8 cellular contexts compared by ENCODE assay signal in genomic region chr1:84690397-84691138, GRCh38. TPM values are rescaled to one million over a fixed set of nuclear protein-coding genes. Genes with fewer than 3 reads are reported as not detected.
DNase-seq lines count a peak whose midpoint lies in the region; ATAC-seq and TF ChIP-seq lines count a peak whose summit lies in the region.

Gene SSX2IP, minus strand, starts transcription at chr1:84690461. Its CDS starts 19,242 bp downstream, at chr1:84671219.

- H3K4me1 Mint-ChIP-seq in T-helper 1 cell treated with Interleukin-12 subunit alpha and Interleukin-12 subunit beta and Interleukin-4 antibody, amounts not matched to agents 30 μg/mL and 1 μg/mL, for 36 hours (ENCODE audit: low read depth), result peaks cover 44% of the 10 kb centered on the region
- peaks cover 30% of the 10 kb centered on the region for H3K4me1 Mint-ChIP-seq in progenitor cell of endocrine pancreas (ENCODE audit: low read depth)

- peak within 1 kb of the TSS; percentile 95 for H3K27ac Mint-ChIP-seq in T-helper 1 cell treated with Interleukin-12 subunit alpha and Interleukin-12 subunit beta and Interleukin-4 antibody, amounts not matched to agents 30 μg/mL and 1 μg/mL, for 36 hours
- H3K27ac Mint-ChIP-seq in progenitor cell of endocrine pancreas, result peak within 1 kb of the TSS; percentile 97

- intact Hi-C loops in left ventricle myocardium superior (cut with micrococcal nuclease), result no loop called here

- peak; percentile 81 for ATAC-seq in GM18499 (IDR thresholded peaks at IDR 0.05; ENCODE audit: insufficient read depth, unreplicated experiment)
- ATAC-seq in HG02938 (IDR thresholded peaks at IDR 0.05; ENCODE audit: unreplicated experiment), result peak; percentile 93
- ATAC-seq in left ventricle myocardium superior, result peak; percentile 98

- peak; percentile 95 for DNase-seq in NCI-H1694 treated with DMSO at 0.1 percent for 48 hours (lab: John Stamatoyannopoulos, UW)
- DNase-seq in left ventricle myocardium superior, result peak; percentile 99
- peak; percentile 100 for DNase-seq in progenitor cell of endocrine pancreas (ENCODE audit: low spot score, unreplicated experiment)
- DNase-seq in ureter (ENCODE audit: low spot score), result peak; percentile 99

- H3K27ac ChIP-seq in angular gyrus (ENCODE audit: low read depth, low read length), result peak within 1 kb of the TSS; percentile 69

- H3K27me3 Mint-ChIP-seq in T-helper 1 cell treated with Interleukin-12 subunit alpha and Interleukin-12 subunit beta and Interleukin-4 antibody, amounts not matched to agents 30 μg/mL and 1 μg/mL, for 36 hours (ENCODE audit: low read depth), result peaks cover 3% of the 10 kb centered on the region
- H3K27me3 Mint-ChIP-seq in progenitor cell of endocrine pancreas, result peaks cover 3% of the 10 kb centered on the region

- no peak for TF ChIP-seq CTCF in progenitor cell of endocrine pancreas (IDR thresholded peaks at IDR 0.05; ENCODE audit: unreplicated experiment)

- peak within 1 kb of the TSS; percentile 92 for H3K4me3 Mint-ChIP-seq in T-helper 1 cell treated with Interleukin-12 subunit alpha and Interleukin-12 subunit beta and Interleukin-4 antibody, amounts not matched to agents 30 μg/mL and 1 μg/mL, for 36 hours
- H3K4me3 Mint-ChIP-seq in progenitor cell of endocrine pancreas (ENCODE audit: low read depth), result peak within 1 kb of the TSS; percentile 92

- no peaks in the 10 kb centered on the region for H3K9me3 Mint-ChIP-seq in T-helper 1 cell treated with Interleukin-12 subunit alpha and Interleukin-12 subunit beta and Interleukin-4 antibody, amounts not matched to agents 30 μg/mL and 1 μg/mL, for 36 hours
- no peaks in the 10 kb centered on the region for H3K9me3 Mint-ChIP-seq in progenitor cell of endocrine pancreas (ENCODE audit: low read depth)

- H3K36me3 Mint-ChIP-seq in T-helper 1 cell treated with Interleukin-12 subunit alpha and Interleukin-12 subunit beta and Interleukin-4 antibody, amounts not matched to agents 30 μg/mL and 1 μg/mL, for 36 hours (ENCODE audit: low read depth), result peaks cover 5% of the 10 kb centered on the region
- H3K36me3 Mint-ChIP-seq in progenitor cell of endocrine pancreas (ENCODE audit: insufficient read depth), result no peaks in the 10 kb centered on the region

RNA-seq across cellular contexts. Expression of gene SSX2IP, which starts in this region (rescaled TPM):
- total RNA-seq in left ventricle myocardium superior, result 16.5 TPM
- 36.4 and 41.5 TPM in 2 replicates for total RNA-seq in progenitor cell of endocrine pancreas
- total RNA-seq in ureter, result 21.2 TPM

Comparison
In these comparisons a context has a peak if more than half of its experiments do, and no peak if none do; other contexts are left out.
1. Peak in every context shown above with its lines: DNase-seq, ATAC-seq and H3K27ac ChIP-seq.